Comparison of ENCODE assay signal across 34 cellular contexts in genomic region chr22:22148905-22149304, GRCh38.
"Had no signal": no experiment of that assay in that cellular context is flagged by ENCODE, and none has a peak within 500 bp of the region (broad histone marks: within the 10 kb centered on the region; RNA-seq: fewer than 3 reads in every experiment).

No MANE protein-coding gene starts in this region.

- H3K27me3 ChIP-seq: ascending aorta had no signal

- H3K4me3 ChIP-seq: adrenal gland, ascending aorta, body of pancreas, breast epithelium, cardiac muscle cell had no signal

- H3K9me3 ChIP-seq: adrenal gland, ascending aorta, body of pancreas, breast epithelium had no signal

- FAIRE-seq: astrocyte, bronchial epithelial cell had no signal

- H3K27ac ChIP-seq: adrenal gland, ascending aorta, body of pancreas, brain microvascular endothelial cell, breast epithelium, cardiac muscle cell had no signal

- DNase-seq: activated effector memory CD4-positive, alpha-beta T cell treated with anti-CD3 and anti-CD28 coated beads, Interleukin-2, amount 50 U/mL, for 16 hours; activated effector memory CD4-positive, alpha-beta T cell treated with Interleukin-2 at 50 U/mL for 16 hours; activated gamma-delta T cell; activated gamma-delta T cell treated with Interleukin-2 at 50 U/mL for 16 hours; activated naive CD4-positive, alpha-beta T cell; activated naive CD4-positive, alpha-beta T cell treated with anti-CD3 and anti-CD28 coated beads for 36 hours; activated naive CD4-positive, alpha-beta T cell treated with anti-CD3 and anti-CD28 coated beads, Interleukin-2, amount 10 ng/mL, durations not matched to agents 7 days and 5 days; activated naive CD4-positive, alpha-beta T cell treated with anti-CD3 and anti-CD28 coated beads, Interleukin-2, amount 50 U/mL, for 16 hours; activated naive CD4-positive, alpha-beta T cell treated with Interleukin-2 at 50 U/mL for 16 hours; activated naive CD8-positive, alpha-beta T cell treated with anti-CD3 and anti-CD28 coated beads for 36 hours; activated naive CD8-positive, alpha-beta T cell treated with anti-CD3 and anti-CD28 coated beads, Interleukin-2, amount 10 ng/mL, durations not matched to agents 7 days and 5 days; activated naive CD8-positive, alpha-beta T cell treated with anti-CD3 and anti-CD28 coated beads, Interleukin-2, amount 50 U/mL, for 24 hours; activated T-cell treated with anti-CD3 and anti-CD28 coated beads, Interleukin-2, amount 50 U/mL, for 1 hour; activated T-cell treated with anti-CD3 and anti-CD28 coated beads, Interleukin-2, amount 50 U/mL, for 24 hours; activated T-cell treated with anti-CD3 and anti-CD28 coated beads, Interleukin-2, amount 50 U/mL, for 4 hours; activated T-cell treated with anti-CD3 and anti-CD28 coated beads, Interleukin-2, amount 50 U/mL, for 48 hours; activated T-cell treated with anti-CD3 and anti-CD28 coated beads, Interleukin-2, amount 50 U/mL, for 72 hours; adrenal gland; amniotic stem cell; amygdala; anterior cingulate cortex; aorta; body of pancreas; brain microvascular endothelial cell; caudate nucleus; central memory CD4-positive, alpha-beta T cell; cerebellar nuclear complex had no signal

- H3K36me3 ChIP-seq: adrenal gland, ascending aorta, brain microvascular endothelial cell, breast epithelium, cardiac muscle cell had no signal

- H3K4me1 ChIP-seq: adrenal gland, ascending aorta, body of pancreas, breast epithelium had no signal

- ATAC-seq: activated naive CD4-positive, alpha-beta T cell treated with anti-CD3 and anti-CD28 coated beads, Interleukin-2, amount 50 U/mL, for 72 hours; activated naive CD8-positive, alpha-beta T cell treated with anti-CD3 and anti-CD28 coated beads, Interleukin-2, amount 50 U/mL, for 24 hours; activated T-cell treated with anti-CD3 and anti-CD28 coated beads, Interleukin-2, amount 50 U/mL, for 4 hours; activated T-cell treated with anti-CD3 and anti-CD28 coated beads, Interleukin-2, amount 50 U/mL, for 72 hours; activated T-helper 17 cell treated with anti-CD3 and anti-CD28 coated beads, Interleukin-2, amount 50 U/mL, for 72 hours; body of pancreas had no signal
